Comparison of ENCODE assay signal across 18 cellular contexts in genomic region chr1:64483711-64484454, GRCh38.
"Had no signal": no experiment of that assay in that cellular context is flagged by ENCODE, and none has a peak within 500 bp of the region (broad histone marks: within the 10 kb centered on the region; RNA-seq: fewer than 3 reads in every experiment).

No MANE protein-coding gene starts in this region.

- H3K27me3 Mint-ChIP-seq: activated naive CD8-positive, alpha-beta T cell treated with anti-CD3 and anti-CD28 coated beads, Interleukin-2, amount 10 ng/mL, durations not matched to agents 7 days and 5 days; stimulated activated naive CD8-positive, alpha-beta T cell treated with anti-CD3 and anti-CD28 coated beads, Interleukin-15, Interleukin-2, amounts not matched to agents 100 ng/mL and 50 ng/mL, for 24 hours had no signal

- DNase-seq: activated CD4-positive, alpha-beta T cell treated with anti-CD3 and anti-CD28 coated beads, Interleukin-2, amount 10 ng/mL, durations not matched to agents 24 days and 14 days; activated CD4-positive, CD25-positive, alpha-beta regulatory T cell; activated CD8-positive, alpha-beta memory T cell treated with anti-CD3 and anti-CD28 coated beads, Interleukin-2, amount 50 U/mL, for 48 hours; activated CD8-positive, alpha-beta T cell treated with anti-CD3 and anti-CD28 coated beads, Interleukin-2, amount 10 ng/mL, durations not matched to agents 7 days and 5 days; activated naive CD8-positive, alpha-beta T cell treated with anti-CD3 and anti-CD28 coated beads, Interleukin-2, amount 10 ng/mL, durations not matched to agents 7 days and 5 days; aorta; dorsolateral prefrontal cortex; erythroblast; heart right ventricle; left lung; right lobe of liver; spleen; SW 1271; upper lobe of left lung had no signal

- H3K27ac Mint-ChIP-seq: activated CD4-positive, alpha-beta T cell treated with anti-CD3 and anti-CD28 coated beads, Interleukin-2, amount 10 ng/mL, durations not matched to agents 24 days and 14 days; activated CD8-positive, alpha-beta T cell treated with anti-CD3 and anti-CD28 coated beads, Interleukin-2, amount 10 ng/mL, durations not matched to agents 7 days and 5 days; activated naive CD8-positive, alpha-beta T cell treated with anti-CD3 and anti-CD28 coated beads, Interleukin-2, amount 10 ng/mL, durations not matched to agents 7 days and 5 days; stimulated activated naive CD8-positive, alpha-beta T cell treated with anti-CD3 and anti-CD28 coated beads, Interleukin-15, Interleukin-2, amounts not matched to agents 100 ng/mL and 50 ng/mL, for 24 hours had no signal

- H3K36me3 ChIP-seq: gastroesophageal sphincter, heart right ventricle, left lung, right lobe of liver, spleen, suprapubic skin, upper lobe of left lung had no signal

- H3K4me3 Mint-ChIP-seq: activated CD4-positive, alpha-beta T cell treated with anti-CD3 and anti-CD28 coated beads, Interleukin-2, amount 10 ng/mL, durations not matched to agents 24 days and 14 days; activated CD8-positive, alpha-beta T cell treated with anti-CD3 and anti-CD28 coated beads, Interleukin-2, amount 10 ng/mL, durations not matched to agents 7 days and 5 days; activated naive CD8-positive, alpha-beta T cell treated with anti-CD3 and anti-CD28 coated beads, Interleukin-2, amount 10 ng/mL, durations not matched to agents 7 days and 5 days; neural crest cell; stimulated activated naive CD8-positive, alpha-beta T cell treated with anti-CD3 and anti-CD28 coated beads, Interleukin-15, Interleukin-2, amounts not matched to agents 100 ng/mL and 50 ng/mL, for 24 hours had no signal

- H3K9me3 Mint-ChIP-seq: activated CD4-positive, alpha-beta T cell treated with anti-CD3 and anti-CD28 coated beads, Interleukin-2, amount 10 ng/mL, durations not matched to agents 24 days and 14 days; activated naive CD8-positive, alpha-beta T cell treated with anti-CD3 and anti-CD28 coated beads, Interleukin-2, amount 10 ng/mL, durations not matched to agents 7 days and 5 days; stimulated activated naive CD8-positive, alpha-beta T cell treated with anti-CD3 and anti-CD28 coated beads, Interleukin-15, Interleukin-2, amounts not matched to agents 100 ng/mL and 50 ng/mL, for 24 hours had no signal

- ATAC-seq: activated CD8-positive, alpha-beta T cell treated with anti-CD3 and anti-CD28 coated beads, Interleukin-2, amount 10 ng/mL, durations not matched to agents 7 days and 5 days; gastroesophageal sphincter; heart right ventricle; left lung; right lobe of liver had no signal

- H3K27me3 ChIP-seq: dorsolateral prefrontal cortex, gastroesophageal sphincter, heart right ventricle, left lung, right lobe of liver, suprapubic skin, upper lobe of left lung had no signal

- H3K4me3 ChIP-seq: dorsolateral prefrontal cortex, gastroesophageal sphincter, heart right ventricle, left lung, right lobe of liver, spleen, suprapubic skin, upper lobe of left lung had no signal

- H3K27ac ChIP-seq: dorsolateral prefrontal cortex, gastroesophageal sphincter, heart right ventricle, left lung, right lobe of liver, spleen, suprapubic skin, upper lobe of left lung had no signal

- H3K4me1 ChIP-seq: left lung had no signal

- H3K9me3 ChIP-seq: gastroesophageal sphincter, heart right ventricle, left lung, right lobe of liver, spleen, suprapubic skin, upper lobe of left lung had no signal

- H3K36me3 Mint-ChIP-seq: activated naive CD8-positive, alpha-beta T cell treated with anti-CD3 and anti-CD28 coated beads, Interleukin-2, amount 10 ng/mL, durations not matched to agents 7 days and 5 days had no signal

- H3K4me1 Mint-ChIP-seq: activated CD4-positive, alpha-beta T cell treated with anti-CD3 and anti-CD28 coated beads, Interleukin-2, amount 10 ng/mL, durations not matched to agents 24 days and 14 days; activated naive CD8-positive, alpha-beta T cell treated with anti-CD3 and anti-CD28 coated beads, Interleukin-2, amount 10 ng/mL, durations not matched to agents 7 days and 5 days had no signal
